Comparison of ENCODE assay signal across 26 cellular contexts in genomic region chr19:46762245-46762890, GRCh38.
"Had no signal": no experiment of that assay in that cellular context is flagged by ENCODE, and none has a peak within 500 bp of the region (broad histone marks: within the 10 kb centered on the region; RNA-seq: fewer than 3 reads in every experiment).

No MANE protein-coding gene starts in this region.

- H3K36me3 ChIP-seq: cardiac muscle cell, right lobe of liver, transverse colon had no signal

- ATAC-seq: heart left ventricle; left colon; mucosa of descending colon; stimulated activated memory B cell treated with anti-CD40 and anti-IgM and Interleukin-4, amounts not matched to agents 10 μg/mL and 1 μg/mL and 100 μg/mL, for 72 hours had no signal

- H3K9me3 ChIP-seq: esophagus muscularis mucosa, heart left ventricle, mucosa of descending colon, right lobe of liver, stomach, transverse colon had no signal

- H3K9me3 Mint-ChIP-seq: activated B cell treated with CpG ODN at 0.5 μM for 24 hours; activated naive CD8-positive, alpha-beta T cell treated with anti-CD3 and anti-CD28 coated beads for 36 hours; nephron progenitor cell; stimulated activated memory B cell treated with anti-CD40 and anti-IgM and Interleukin-4, amounts not matched to agents 10 μg/mL and 1 μg/mL and 100 μg/mL, for 72 hours; T-helper 1 cell treated with Interleukin-12 subunit alpha and Interleukin-12 subunit beta and Interleukin-4 antibody, amounts not matched to agents 30 μg/mL and 1 μg/mL, for 36 hours had no signal

- H3K27me3 ChIP-seq: cardiac muscle cell, esophagus muscularis mucosa, heart left ventricle, right lobe of liver, stomach, transverse colon had no signal

- H3K27ac ChIP-seq: cardiac muscle cell, parathyroid adenoma had no signal

- H3K9ac ChIP-seq: parathyroid adenoma had no signal

- H3K4me3 Mint-ChIP-seq: activated B cell treated with CpG ODN at 0.5 μM for 24 hours; activated naive CD8-positive, alpha-beta T cell treated with anti-CD3 and anti-CD28 coated beads for 36 hours; nephron progenitor cell; stimulated activated memory B cell treated with anti-CD40 and anti-IgM and Interleukin-4, amounts not matched to agents 10 μg/mL and 1 μg/mL and 100 μg/mL, for 72 hours; T-helper 1 cell treated with Interleukin-12 subunit alpha and Interleukin-12 subunit beta and Interleukin-4 antibody, amounts not matched to agents 30 μg/mL and 1 μg/mL, for 36 hours had no signal

- H3K79me2 ChIP-seq: parathyroid adenoma had no signal

- H3K27me3 Mint-ChIP-seq: activated B cell treated with CpG ODN at 0.5 μM for 24 hours; activated naive CD8-positive, alpha-beta T cell treated with anti-CD3 and anti-CD28 coated beads for 36 hours; stimulated activated memory B cell treated with anti-CD40 and anti-IgM and Interleukin-4, amounts not matched to agents 10 μg/mL and 1 μg/mL and 100 μg/mL, for 72 hours had no signal

- H3K4me1 ChIP-seq: parathyroid adenoma had no signal

- DNase-seq: activated B cell treated with CpG ODN at 0.5 μM for 24 hours; activated CD4-positive, alpha-beta T cell treated with anti-CD3 and anti-CD28 coated beads for 4 hours; activated CD4-positive, alpha-beta T cell treated with anti-CD3 and anti-CD28 coated beads, Interleukin-2, amount 50 U/mL, for 48 hours; activated CD8-positive, alpha-beta memory T cell treated with anti-CD3 and anti-CD28 coated beads, Interleukin-2, amount 50 U/mL, for 48 hours; activated naive CD4-positive, alpha-beta T cell treated with Interleukin-2 at 50 U/mL for 16 hours; activated naive CD8-positive, alpha-beta T cell treated with anti-CD3 and anti-CD28 coated beads for 36 hours; activated T-cell treated with anti-CD3 and anti-CD28 coated beads, Interleukin-2, amount 50 U/mL, for 48 hours; amniotic stem cell; cortex of kidney; heart left ventricle; islet precursor cell; left colon; mesendoderm; mucosa of descending colon; nephron progenitor cell; right lobe of liver; small intestine; stimulated activated CD4-positive, alpha-beta T cell treated with anti-CD3 and anti-CD28 coated beads, Interleukin-15, amount 100 ng/mL, for 24 hours; stomach; T1000; transverse colon had no signal

- H3K36me3 Mint-ChIP-seq: activated naive CD8-positive, alpha-beta T cell treated with anti-CD3 and anti-CD28 coated beads for 36 hours; stimulated activated memory B cell treated with anti-CD40 and anti-IgM and Interleukin-4, amounts not matched to agents 10 μg/mL and 1 μg/mL and 100 μg/mL, for 72 hours had no signal

- H2AFZ ChIP-seq: parathyroid adenoma had no signal

- H3K4me3 ChIP-seq: cardiac muscle cell, esophagus muscularis mucosa, heart left ventricle, mucosa of descending colon, right lobe of liver, stomach, transverse colon had no signal

- H3K27ac Mint-ChIP-seq: activated B cell treated with CpG ODN at 0.5 μM for 24 hours; activated naive CD8-positive, alpha-beta T cell treated with anti-CD3 and anti-CD28 coated beads for 36 hours; nephron progenitor cell; stimulated activated memory B cell treated with anti-CD40 and anti-IgM and Interleukin-4, amounts not matched to agents 10 μg/mL and 1 μg/mL and 100 μg/mL, for 72 hours; T-helper 1 cell treated with Interleukin-12 subunit alpha and Interleukin-12 subunit beta and Interleukin-4 antibody, amounts not matched to agents 30 μg/mL and 1 μg/mL, for 36 hours had no signal
